14 cellular contexts compared by ENCODE assay signal in genomic region chr1:160639652-160640051, GRCh38. TPM values are rescaled to one million over a fixed set of nuclear protein-coding genes. Genes with fewer than 3 reads are reported as not detected.
A peak's percentile ranks its signal among the peaks of the same experiment; 100 is the strongest.
DNase-seq lines count a peak whose midpoint lies in the region; ATAC-seq and TF ChIP-seq lines count a peak whose summit lies in the region.
"Had no signal": no experiment of that assay in that cellular context is flagged by ENCODE, and none has a peak within 500 bp of the region (broad histone marks: within the 10 kb centered on the region; RNA-seq: fewer than 3 reads in every experiment).

No MANE protein-coding gene starts in this region.

- no peak overlapping the region for H2AK5ac ChIP-seq in trophoblast cell (ENCODE audit: low read length)

- no peak overlapping the region for H3K4me2 ChIP-seq in trophoblast cell (ENCODE audit: low read length)

- DNase-seq in activated CD8-positive, alpha-beta memory T cell treated with anti-CD3 and anti-CD28 coated beads, Interleukin-2, amount 10 ng/mL, durations not matched to agents 7 days and 5 days: no peak
- no peak for DNase-seq in activated CD8-positive, alpha-beta memory T cell treated with anti-CD3 and anti-CD28 coated beads for 24 hours
- DNase-seq in LoVo (ENCODE audit: low spot score): peak; percentile 2
- peak; percentile 19 for DNase-seq in astrocyte of the hippocampus (ENCODE audit: low read depth, low spot score)
- no peak for DNase-seq in trophoblast cell
- DNase-seq in esophagus squamous epithelium (lab: John Stamatoyannopoulos, UW): no peak
- DNase-seq: kidney glomerular epithelial cell, NCI-H2029, posterior cingulate gyrus, upper lobe of right lung had no signal

- no peak overlapping the region for H3K14ac ChIP-seq in trophoblast cell (ENCODE audit: low read length)

- no peak overlapping the region for H2AFZ ChIP-seq in trophoblast cell (ENCODE audit: insufficient read depth, low read length, poor library complexity)

- no peak overlapping the region for H4K8ac ChIP-seq in trophoblast cell (ENCODE audit: low read depth, low read length)

- H3K4ac ChIP-seq in trophoblast cell (ENCODE audit: low read depth, low read length): no peak overlapping the region

- no peak for TF ChIP-seq POLR2A in esophagus squamous epithelium (IDR thresholded peaks at IDR 0.05)

- peak overlapping the region; percentile 54 for H2BK12ac ChIP-seq in trophoblast cell (ENCODE audit: low read length)

- H3K79me2 ChIP-seq in trophoblast cell (ENCODE audit: control insufficient read depth, insufficient read depth, low read length, poor library complexity): no peaks in the 10 kb centered on the region

- H3K36me3 ChIP-seq in trophoblast cell (ENCODE audit: control insufficient read depth in 1 of 2, insufficient read depth in 2 of 2, low read length in 2 of 2) (no peaks in the 10 kb centered on the region), esophagus squamous epithelium (no peaks in the 10 kb centered on the region)
- H3K36me3 ChIP-seq: upper lobe of right lung had no signal

- H3K27me3 ChIP-seq in trophoblast cell (ENCODE audit: insufficient read depth, low read length): no peaks in the 10 kb centered on the region
- H3K27me3 ChIP-seq in esophagus squamous epithelium: no peaks in the 10 kb centered on the region
- H3K27me3 ChIP-seq: body of pancreas, upper lobe of right lung had no signal

- peaks cover 78% of the 10 kb centered on the region for H3K36me3 Mint-ChIP-seq in activated CD8-positive, alpha-beta memory T cell treated with anti-CD3 and anti-CD28 coated beads, Interleukin-2, amount 10 ng/mL, durations not matched to agents 7 days and 5 days

- H3K9me3 ChIP-seq in trophoblast cell (ENCODE audit: insufficient read depth, low read depth, low read length) (no peaks in the 10 kb centered on the region), esophagus squamous epithelium (no peaks in the 10 kb centered on the region)
- H3K9me3 ChIP-seq: body of pancreas, upper lobe of right lung had no signal

- H3K4me3 ChIP-seq in trophoblast cell (ENCODE audit: low read depth, low read length): no peak overlapping the region
- H3K4me3 ChIP-seq in esophagus squamous epithelium: no peak overlapping the region
- H3K4me3 ChIP-seq: body of pancreas, upper lobe of right lung had no signal

- no peak overlapping the region for H4K91ac ChIP-seq in trophoblast cell (ENCODE audit: low read depth, low read length)

- H3K27ac ChIP-seq in trophoblast cell (ENCODE audit: low read depth, low read length) (no peak overlapping the region), esophagus squamous epithelium (peak overlapping the region in 2 of 4 donors; percentile 5 to 21)
- H3K27ac ChIP-seq: body of pancreas, upper lobe of right lung had no signal

- no peaks in the 10 kb centered on the region for H3K27me3 Mint-ChIP-seq in activated CD8-positive, alpha-beta memory T cell treated with anti-CD3 and anti-CD28 coated beads, Interleukin-2, amount 10 ng/mL, durations not matched to agents 7 days and 5 days

- intact Hi-C loops in esophagus squamous epithelium (cut with DNase I): no loop called here

- peaks cover 89% of the 10 kb centered on the region for H3K4me1 Mint-ChIP-seq in activated CD8-positive, alpha-beta memory T cell treated with anti-CD3 and anti-CD28 coated beads, Interleukin-2, amount 10 ng/mL, durations not matched to agents 7 days and 5 days

- peak overlapping the region; percentile 95 for H3K27ac Mint-ChIP-seq in activated CD8-positive, alpha-beta memory T cell treated with anti-CD3 and anti-CD28 coated beads, Interleukin-2, amount 10 ng/mL, durations not matched to agents 7 days and 5 days

- H3K4me3 Mint-ChIP-seq in activated CD8-positive, alpha-beta memory T cell treated with anti-CD3 and anti-CD28 coated beads, Interleukin-2, amount 10 ng/mL, durations not matched to agents 7 days and 5 days: peak overlapping the region; percentile 67

- H4K12ac ChIP-seq in trophoblast cell (ENCODE audit: low read depth, low read length): no peak overlapping the region

- no peak overlapping the region for H3K23ac ChIP-seq in trophoblast cell (ENCODE audit: low read length)

- WGBS in trophoblast cell (ENCODE audit: extremely low coverage, insufficient coverage, insufficient read length): no CpG with 5 or more reads among the region's 3 CpGs
- 34 to 52% methylated on average over 3 of the region's 3 CpGs for WGBS in esophagus squamous epithelium, 2 donors

- no peak overlapping the region for H2BK5ac ChIP-seq in trophoblast cell (ENCODE audit: low read depth, low read length, poor library complexity)

- no peak overlapping the region for H3K18ac ChIP-seq in trophoblast cell (ENCODE audit: low read length)

- no peak for TF ChIP-seq CTCF in esophagus squamous epithelium (IDR thresholded peaks at IDR 0.05)

- ATAC-seq in activated CD8-positive, alpha-beta memory T cell treated with anti-CD3 and anti-CD28 coated beads, Interleukin-2, amount 10 ng/mL, durations not matched to agents 7 days and 5 days: no peak
- ATAC-seq in GM18519 (IDR thresholded peaks at IDR 0.05; ENCODE audit: low FRiP score, unreplicated experiment) (no peak), GM21825 (IDR thresholded peaks at IDR 0.05; ENCODE audit: unreplicated experiment) (no peak)
- ATAC-seq: body of pancreas, Panc1, upper lobe of right lung had no signal

- H3K4me1 ChIP-seq in trophoblast cell (ENCODE audit: control insufficient read depth in 1 of 2, insufficient read depth in 2 of 2, low read length in 2 of 2) (peaks cover 8 to 19% of the 10 kb centered on the region in 2 experiments), esophagus squamous epithelium (peaks cover 0 to 4% (median 0%) of the 10 kb centered on the region in 3 donors)
- H3K4me1 ChIP-seq: upper lobe of right lung had no signal

- no peak overlapping the region for H3K9ac ChIP-seq in trophoblast cell (ENCODE audit: low read length)

- H3K9me3 Mint-ChIP-seq in activated CD8-positive, alpha-beta memory T cell treated with anti-CD3 and anti-CD28 coated beads, Interleukin-2, amount 10 ng/mL, durations not matched to agents 7 days and 5 days (ENCODE audit: low read depth): no peaks in the 10 kb centered on the region

- CTCF ChIA-PET in activated CD8-positive, alpha-beta memory T cell treated with anti-CD3 and anti-CD28 coated beads, Interleukin-2, amount 10 ng/mL, durations not matched to agents 7 days and 5 days (lab: Charles Lee): interaction anchor here (1.2 to 1.8 kb wide), 9 partner anchors 10 to 39 kb away, joined by 3 to 12 read pairs (median 4); no protein-coding TSS in a partner anchor

- peak overlapping the region; percentile 38 for H2BK120ac ChIP-seq in trophoblast cell (ENCODE audit: insufficient read depth, low read length, poor library complexity)

- peaks cover 12% of the 10 kb centered on the region for H3K79me1 ChIP-seq in trophoblast cell (ENCODE audit: low read length)

RNA-seq across cellular contexts. Expression of gene SLAMF1, which starts 7.2 kb away (rescaled TPM):
- 100 to 1,000 TPM in 1 of 2 experiments, 10 to 100 TPM in 1; 59.3 to 105 TPM for total RNA-seq in activated CD8-positive, alpha-beta memory T cell treated with anti-CD3 and anti-CD28 coated beads, Interleukin-2, amount 10 ng/mL, durations not matched to agents 7 days and 5 days
- 0.01 TPM in 1 of 2 replicates, not detected in the other for polyA plus RNA-seq in trophoblast cell (2013)
- 1 to 10 TPM in 3 of 4 donors, not detected in 1; 1.1 to 2.2 (median 1.7) TPM for total RNA-seq in esophagus squamous epithelium
- total RNA-seq: body of pancreas had no signal

Comparison
In these comparisons a context has a peak if more than half of its experiments do, and no peak if none do; other contexts are left out.
1. DNase-seq: peak in LoVo (single experiment) and astrocyte of the hippocampus (single experiment); none in activated CD8-positive, alpha-beta memory T cell treated with anti-CD3 and anti-CD28 coated beads, Interleukin-2, amount 10 ng/mL, durations not matched to agents 7 days and 5 days (single experiment), activated CD8-positive, alpha-beta memory T cell treated with anti-CD3 and anti-CD28 coated beads for 24 hours (single experiment), trophoblast cell (0 of 2) and esophagus squamous epithelium (single experiment).
2. RNA of gene SLAMF1, which starts 7.2 kb away (total RNA-seq): 59.3 to 105 TPM in activated CD8-positive, alpha-beta memory T cell treated with anti-CD3 and anti-CD28 coated beads, Interleukin-2, amount 10 ng/mL, durations not matched to agents 7 days and 5 days; 1.1 to 2.2 TPM in esophagus squamous epithelium; every median in the first group is over 10 times any median in the second.